ENCODE assay signal across 8 cellular contexts in genomic region chr2:44578401-44579135, GRCh38.
DNase-seq lines count a peak whose midpoint lies in the region; ATAC-seq and TF ChIP-seq lines count a peak whose summit lies in the region.

No MANE protein-coding gene starts in this region.

- peak overlapping the region; percentile 83 for H3K27ac Mint-ChIP-seq in activated CD8-positive, alpha-beta T cell treated with anti-CD3 and anti-CD28 coated beads for 36 hours

- H3K4me3 Mint-ChIP-seq in activated CD8-positive, alpha-beta T cell treated with anti-CD3 and anti-CD28 coated beads for 36 hours = peak overlapping the region; percentile 42

- ATAC-seq in HG03039 (IDR thresholded peaks at IDR 0.05; ENCODE audit: unreplicated experiment) = peak; percentile 60
- peak; percentile 85 for ATAC-seq in activated CD8-positive, alpha-beta T cell treated with anti-CD3 and anti-CD28 coated beads for 36 hours
- ATAC-seq in omental fat pad (ENCODE audit: low FRiP score) = peak; percentile 91

- no peaks in the 10 kb centered on the region for H3K9me3 Mint-ChIP-seq in activated CD8-positive, alpha-beta T cell treated with anti-CD3 and anti-CD28 coated beads for 36 hours

- in situ Hi-C loops in GM13976 (cut with MboI; ENCODE audit: low sequenced_read_pairs, unreplicated experiment) = no loop called here

- TF ChIP-seq CTCF in GM13976 (IDR thresholded peaks at IDR 0.05; ENCODE audit: borderline replicate concordance, control extremely low read depth, extremely low read depth, insufficient read depth, missing control alignments) = no peak
- TF ChIP-seq CTCF in activated CD8-positive, alpha-beta T cell treated with anti-CD3 and anti-CD28 coated beads for 36 hours (IDR thresholded peaks at IDR 0.05) = no peak
- no peak for TF ChIP-seq CTCF in omental fat pad (IDR thresholded peaks at IDR 0.05)

- H3K4me1 Mint-ChIP-seq in activated CD8-positive, alpha-beta T cell treated with anti-CD3 and anti-CD28 coated beads for 36 hours (ENCODE audit: low read depth) = peaks cover 49% of the 10 kb centered on the region

- H3K36me3 Mint-ChIP-seq in activated CD8-positive, alpha-beta T cell treated with anti-CD3 and anti-CD28 coated beads for 36 hours (ENCODE audit: low read depth) = no peaks in the 10 kb centered on the region

- H3K27me3 Mint-ChIP-seq in activated CD8-positive, alpha-beta T cell treated with anti-CD3 and anti-CD28 coated beads for 36 hours = no peaks in the 10 kb centered on the region

- POLR2A ChIA-PET in activated CD8-positive, alpha-beta T cell treated with anti-CD3 and anti-CD28 coated beads for 36 hours (lab: Charles Lee) = interaction anchor here (0.6 to 0.9 kb wide), 2 partner anchors 217 to 727 kb away, joined by 3 read pairs; partner anchors contain the start of gene PREPL

- DNase-seq in GM13976 (ENCODE audit: low spot score) (peak; percentile 64), omental fat pad (ENCODE audit: low spot score) (no peak), T1000 (lab: John Stamatoyannopoulos, UW) (no peak), NCI-H187 (lab: John Stamatoyannopoulos, UW) (no peak), islet precursor cell (no peak), NCI-H2081 (lab: John Stamatoyannopoulos, UW) (no peak)
- no peak for DNase-seq in activated CD8-positive, alpha-beta T cell treated with anti-CD3 and anti-CD28 coated beads for 36 hours

- intact Hi-C loops in activated CD8-positive, alpha-beta T cell treated with anti-CD3 and anti-CD28 coated beads for 36 hours (cut with micrococcal nuclease) = no loop called here

- CTCF ChIA-PET in activated CD8-positive, alpha-beta T cell treated with anti-CD3 and anti-CD28 coated beads for 36 hours (lab: Charles Lee) = interaction anchor here (2.0 to 4.7 kb wide), 2 partner anchors 38 to 99 kb away, joined by 7 to 21 read pairs; no protein-coding TSS in a partner anchor
